5 cellular contexts compared by ENCODE assay signal in the genomic region with DNA sequence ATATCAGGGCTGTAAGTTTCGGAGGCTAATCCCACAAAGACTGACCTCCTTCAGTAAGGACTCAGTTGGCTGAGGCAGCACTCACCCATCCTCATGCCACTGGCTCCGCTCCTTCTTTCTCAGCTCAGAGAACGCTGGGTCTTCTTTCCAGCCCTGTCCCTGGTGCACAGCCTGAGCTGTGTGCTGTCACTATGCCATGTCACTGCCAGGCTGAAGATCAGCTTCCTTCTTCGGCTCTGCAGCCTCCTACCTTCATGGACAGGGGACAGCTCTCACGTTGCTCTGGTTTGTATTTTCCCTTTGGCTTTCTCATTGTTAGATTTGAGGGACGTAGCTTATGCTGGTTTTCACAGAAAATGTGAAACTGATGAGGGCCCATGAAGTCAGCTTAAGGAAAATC.
"Had no signal": no experiment of that assay in that cellular context is flagged by ENCODE, and none has a peak within 500 bp of the region (broad histone marks: within the 10 kb centered on the region; RNA-seq: fewer than 3 reads in every experiment).

No MANE protein-coding gene starts in this region.

- H3K36me3 ChIP-seq: HAP-1 had no signal

- H3K27ac ChIP-seq: HL-60 had no signal

- H2AFZ ChIP-seq: GM23338 had no signal

- H3K4me3 ChIP-seq: GM23338, HAP-1 had no signal

- H3K36me3 Mint-ChIP-seq: IgD-negative memory B cell had no signal

- H3K27ac Mint-ChIP-seq: GM23338, HFFc6, IgD-negative memory B cell had no signal

- DNase-seq: HFFc6 had no signal

- H3K4me1 Mint-ChIP-seq: GM23338, IgD-negative memory B cell had no signal

- H3K4me3 Mint-ChIP-seq: GM23338, HFFc6 had no signal

- H3K4me2 ChIP-seq: GM23338 had no signal

- H3K4me1 ChIP-seq: HAP-1 had no signal
